ENCODE assay signal across 13 cellular contexts in genomic region chr4:40190465-40190864, GRCh38. TPM values are rescaled to one million over a fixed set of nuclear protein-coding genes. Genes with fewer than 3 reads are reported as not detected.
DNase-seq lines count a peak whose midpoint lies in the region; ATAC-seq, FAIRE-seq and TF ChIP-seq lines count a peak whose summit lies in the region.
"Had no signal": no experiment of that assay in that cellular context is flagged by ENCODE, and none has a peak within 500 bp of the region (broad histone marks: within the 10 kb centered on the region; RNA-seq: fewer than 3 reads in every experiment).

No MANE protein-coding gene starts in this region.

- POLR2A ChIA-PET in A549 (lab: Yijun Ruan, JAX) = no interaction called here

- no peak overlapping the region for H3K9ac ChIP-seq in endocrine pancreas (ENCODE audit: control insufficient read depth, insufficient read depth, low read length)

- TF ChIP-seq CTCF in A549 (IDR thresholded peaks at IDR 0.05) (no peak), RWPE2 (IDR thresholded peaks at IDR 0.05; ENCODE audit: poor library complexity, severe bottlenecking) (no peak), suprapubic skin (IDR thresholded peaks at IDR 0.05) (no peak)

- peak; percentile 54 to 67; a peak in 5 of 6 replicates for ATAC-seq in A549
- no peak for ATAC-seq in RWPE2 (ENCODE audit: low read depth)
- no peak for ATAC-seq in HG03342 (IDR thresholded peaks at IDR 0.05; ENCODE audit: unreplicated experiment)

- CTCF ChIA-PET in A549 (lab: Yijun Ruan, JAX) = interaction anchor here (0.8 to 1.6 kb wide), 4 partner anchors 27 to 119 kb away, joined by 3 to 5 read pairs (median 4); no protein-coding TSS in a partner anchor

- peak overlapping the region; percentile 75 for H3K4me2 ChIP-seq in A549

- TF ChIP-seq RAD21 in A549 (conservative IDR thresholded peaks at IDR 0.05 in 1 of 2, IDR thresholded peaks at IDR 0.05 in 1 of 2) = no peak

- FAIRE-seq in A549 (lab: Jason Lieb, UNC) (no peak), GM12891 (lab: Jason Lieb, UNC) (no peak)

- TF ChIP-seq EP300 in A549 (IDR thresholded peaks at IDR 0.05) (no peak), suprapubic skin (IDR thresholded peaks at IDR 0.05) (no peak)

- no peaks in the 10 kb centered on the region for H3K36me3 ChIP-seq in RWPE2 (ENCODE audit: low read depth)
- H3K36me3 ChIP-seq in endocrine pancreas (ENCODE audit: control insufficient read depth, insufficient read depth, low read length) = no peaks in the 10 kb centered on the region
- no peaks in the 10 kb centered on the region for H3K36me3 ChIP-seq in suprapubic skin
- H3K36me3 ChIP-seq: esophagus squamous epithelium had no signal

- H3K4me1 ChIP-seq in A549 = peaks cover 57% of the 10 kb centered on the region
- peaks cover 37% of the 10 kb centered on the region for H3K4me1 ChIP-seq in RWPE2 (ENCODE audit: insufficient read depth, poor library complexity, severe bottlenecking)
- peaks cover 20% of the 10 kb centered on the region for H3K4me1 ChIP-seq in endocrine pancreas (ENCODE audit: control insufficient read depth, insufficient read depth, low read length)
- H3K4me1 ChIP-seq in suprapubic skin = no peaks in the 10 kb centered on the region

- H3K27ac ChIP-seq in A549 = peak overlapping the region; percentile 82 to 86
- peak overlapping the region; percentile 10 for H3K27ac ChIP-seq in RWPE2 (ENCODE audit: poor library complexity, severe bottlenecking)
- H3K27ac ChIP-seq in suprapubic skin = no peak overlapping the region

- H3K9me3 ChIP-seq in A549 = no peaks in the 10 kb centered on the region
- no peaks in the 10 kb centered on the region for H3K9me3 ChIP-seq in RWPE2 (ENCODE audit: severe bottlenecking)
- H3K9me3 ChIP-seq in endocrine pancreas (ENCODE audit: control insufficient read depth, low read length) = no peaks in the 10 kb centered on the region
- no peaks in the 10 kb centered on the region for H3K9me3 ChIP-seq in suprapubic skin
- H3K9me3 ChIP-seq: esophagus squamous epithelium had no signal

- H3K4me3 ChIP-seq in A549 (peak overlapping the region; percentile 11; the same call in 1 of the 3 replicates), RWPE2 (ENCODE audit: severe bottlenecking) (no peak overlapping the region), endocrine pancreas (ENCODE audit: control insufficient read depth, insufficient read depth, low read length) (peak overlapping the region; percentile 51), suprapubic skin (no peak overlapping the region)

- H3K27me3 ChIP-seq in RWPE2 (ENCODE audit: insufficient read depth, poor library complexity, severe bottlenecking) = no peaks in the 10 kb centered on the region
- no peaks in the 10 kb centered on the region for H3K27me3 ChIP-seq in endocrine pancreas (ENCODE audit: control insufficient read depth, insufficient read depth, low read length)
- no peaks in the 10 kb centered on the region for H3K27me3 ChIP-seq in suprapubic skin
- H3K27me3 ChIP-seq: esophagus squamous epithelium had no signal

- no peak for TF ChIP-seq POLR2A in A549 (IDR thresholded peaks at IDR 0.05; ENCODE audit: low read length)
- no peak for TF ChIP-seq POLR2A in GM12891 (IDR thresholded peaks at IDR 0.05; ENCODE audit: low read depth, low read length)
- no peak for TF ChIP-seq POLR2A in suprapubic skin (IDR thresholded peaks at IDR 0.05)

- no peak for DNase-seq in A549 (ENCODE audit: low read depth in 1 of 2, low spot score in 1 of 2)
- DNase-seq in DMS53 (lab: John Stamatoyannopoulos, UW) = peak; percentile 80
- no peak for DNase-seq in RWPE2 (ENCODE audit: low spot score)
- no peak for DNase-seq in GM12891 (ENCODE audit: insufficient read length, low spot score)
- DNase-seq in iPS-NIHi7 (ENCODE audit: extremely low spot score) = no peak
- no peak for DNase-seq in suprapubic skin (ENCODE audit: low spot score in 2 of 2)
- DNase-seq: activated effector memory CD4-positive, alpha-beta T cell treated with Interleukin-2 at 50 U/mL for 16 hours; esophagus squamous epithelium; NCI-H226 had no signal

- WGBS in A549 (ENCODE audit: missing lambda C conversion rate) = 19% methylated on average over 5 of the region's 5 CpGs
- WGBS in suprapubic skin = 87% methylated on average over 5 of the region's 5 CpGs

TF ChIP-seq in A549, 52 proteins besides CTCF, POLR2A, EP300 and RAD21 (continues in another document):
- no peak for TF ChIP-seq ZNF302 (CRISPR knock-in tag; IDR thresholded peaks at IDR 0.05)
- TF ChIP-seq CBX2 (IDR thresholded peaks at IDR 0.05; ENCODE audit: borderline replicate concordance, low read depth) = no peak
- no peak for TF ChIP-seq NPAS2 (CRISPR knock-in tag; IDR thresholded peaks at IDR 0.05; ENCODE audit: borderline replicate concordance)
- no peak for TF ChIP-seq HEYL (CRISPR knock-in tag; IDR thresholded peaks at IDR 0.05)
- TF ChIP-seq BHLHE40 (IDR thresholded peaks at IDR 0.05; ENCODE audit: low read depth, low read length) = no peak
- TF ChIP-seq ZC3H11A (IDR thresholded peaks at IDR 0.05) = no peak
- TF ChIP-seq, protein P1, sequence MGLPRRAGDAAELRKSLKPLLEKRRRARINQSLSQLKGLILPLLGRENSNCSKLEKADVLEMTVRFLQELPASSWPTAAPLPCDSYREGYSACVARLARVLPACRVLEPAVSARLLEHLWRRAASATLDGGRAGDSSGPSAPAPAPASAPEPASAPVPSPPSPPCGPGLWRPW (IDR thresholded peaks at IDR 0.05) = no peak
- no peak for TF ChIP-seq KDM1A (IDR thresholded peaks at IDR 0.05; ENCODE audit: low read depth)
- TF ChIP-seq ZSCAN20 (CRISPR knock-in tag; IDR thresholded peaks at IDR 0.05) = no peak
- no peak for TF ChIP-seq JUN (IDR thresholded peaks at IDR 0.05)
- no peak for TF ChIP-seq USF2 (IDR thresholded peaks at IDR 0.05)
- TF ChIP-seq HOXA7 (CRISPR knock-in tag; IDR thresholded peaks at IDR 0.05) = no peak
- TF ChIP-seq ESRRA (IDR thresholded peaks at IDR 0.05; ENCODE audit: borderline replicate concordance, low read length) = no peak
- TF ChIP-seq EHF (CRISPR knock-in tag; IDR thresholded peaks at IDR 0.05) = no peak
- TF ChIP-seq SMC3 (IDR thresholded peaks at IDR 0.05) = no peak
- TF ChIP-seq CHD4 (IDR thresholded peaks at IDR 0.05; ENCODE audit: borderline replicate concordance) = no peak
- TF ChIP-seq CHD2 (IDR thresholded peaks at IDR 0.05; ENCODE audit: low read length, partially characterized antibody) = no peak
- TF ChIP-seq FOSL2 (IDR thresholded peaks at IDR 0.05) = no peak
- no peak for TF ChIP-seq FOSL2 (CRISPR knock-in tag; IDR thresholded peaks at IDR 0.05)
- no peak for TF ChIP-seq JUNB (IDR thresholded peaks at IDR 0.05)

TF ChIP-seq in GM12891, 5 proteins besides CTCF, POLR2A, EP300 and RAD21:
- TF ChIP-seq PAX5 (IDR thresholded peaks at IDR 0.05; ENCODE audit: insufficient read depth, low read length, severe bottlenecking) = no peak
- no peak for TF ChIP-seq SPI1 (IDR thresholded peaks at IDR 0.05; ENCODE audit: low read depth, low read length)
- no peak for TF ChIP-seq POLR2AphosphoS5 (IDR thresholded peaks at IDR 0.05; ENCODE audit: low read depth, low read length)
- no peak for TF ChIP-seq POU2F2 (IDR thresholded peaks at IDR 0.05; ENCODE audit: low read depth, low read length)
- no peak for TF ChIP-seq TAF1 (IDR thresholded peaks at IDR 0.05; ENCODE audit: low read depth, low read length)

RNA-seq across cellular contexts. Expression of gene RHOH, which starts 6.4 kb away (rescaled TPM):
- polyA plus RNA-seq in A549 (2011; rRNA removed) = 0.26 and 0.33 TPM in 2 replicates
- polyA plus RNA-seq in A549 (2012; cell fraction: cytosol; rRNA removed) = 0.06 and 0.11 TPM in 2 replicates
- polyA plus RNA-seq in A549 (2012; cell fraction: nucleus; rRNA removed) = 0.17 and 0.34 TPM in 2 replicates
- polyA plus RNA-seq in A549 (2017; fragmentation: RNase III; extraction: RNeasy Plus Mini Kit Qiagen cat#74134 plus additional on column Dnase treatment) = 0.07 to 0.08 TPM in 2 of 3 replicates, not detected in the other
- 0.33 and 0.39 TPM in 2 replicates for polyA minus RNA-seq in A549 (2011; rRNA and poly(A)+ RNA removed)
- polyA plus RNA-seq in GM12891 (2012; ENCODE audit: low read depth, missing spikeins) = 58.4 TPM
- 1 to 10 TPM in 3 of 4 donors, under 1 TPM in 1; 0.91 to 3.5 (median 1.5) TPM for total RNA-seq in suprapubic skin
- total RNA-seq: lung microvascular endothelial cell, M059J had no signal

Comparison
In these comparisons a context has a peak if more than half of its experiments do, and no peak if none do; other contexts are left out.
1. ATAC-seq: peak in A549 (2 of 2); none in RWPE2 (single experiment) and HG03342 (single experiment).
2. H3K4me3 ChIP-seq: peak in A549 (single experiment) and endocrine pancreas (single experiment); none in RWPE2 (single experiment) and suprapubic skin (single experiment).